3 cellular contexts compared by ENCODE assay signal in genomic region chr18:22450766-22451165, GRCh38. TPM values are rescaled to one million over a fixed set of nuclear protein-coding genes. Genes with fewer than 3 reads are reported as not detected.
"Had no signal": no experiment of that assay in that cellular context is flagged by ENCODE, and none has a peak within 500 bp of the region (broad histone marks: within the 10 kb centered on the region; RNA-seq: fewer than 3 reads in every experiment).

No MANE protein-coding gene starts in this region.

RNA-seq across cellular contexts. Expression of gene CTAGE1, which starts 33.1 kb away (rescaled TPM):
- total RNA-seq: LHCN-M2, MCF 10A, NCI-H460 had no signal
